9 cellular contexts compared by ENCODE assay signal in genomic region chr2:85325466-85325811, GRCh38. TPM values are rescaled to one million over a fixed set of nuclear protein-coding genes. Genes with fewer than 3 reads are reported as not detected.
DNase-seq lines count a peak whose midpoint lies in the region; ATAC-seq and TF ChIP-seq lines count a peak whose summit lies in the region.
"Had no signal": no experiment of that assay in that cellular context is flagged by ENCODE, and none has a peak within 500 bp of the region (broad histone marks: within the 10 kb centered on the region; RNA-seq: fewer than 3 reads in every experiment).

No MANE protein-coding gene starts in this region.

- peaks cover 67% of the 10 kb centered on the region for H3K36me3 ChIP-seq in MG63
- H3K36me3 ChIP-seq in neural cell (ENCODE audit: insufficient read depth, low read length), result no peaks in the 10 kb centered on the region

- peaks cover 33% of the 10 kb centered on the region for H3K79me2 ChIP-seq in neural cell (replicated peaks; ENCODE audit: insufficient read depth, low read length)

- no peak for TF ChIP-seq EP300 in neural cell (conservative IDR thresholded peaks at IDR 0.05; ENCODE audit: poor library complexity, severe bottlenecking)

- ATAC-seq in HG02588 (IDR thresholded peaks at IDR 0.05; ENCODE audit: unreplicated experiment) (no peak), GM18858 (IDR thresholded peaks at IDR 0.05; ENCODE audit: unreplicated experiment) (no peak)

- H3K9me3 ChIP-seq in MG63 (no peaks in the 10 kb centered on the region), neural cell (ENCODE audit: low read length) (no peaks in the 10 kb centered on the region)

- H3K4me2 ChIP-seq in neural cell (ENCODE audit: low read length), result peak overlapping the region; percentile 94

- H3K27ac ChIP-seq in coronary artery (no peak overlapping the region), neural cell (ENCODE audit: low read length) (no peak overlapping the region)

- H3K4me3 ChIP-seq in AG10803 (ENCODE audit: low read length) (peak overlapping the region; percentile 95), MG63 (peak overlapping the region; percentile 64), coronary artery (peak overlapping the region; percentile 83), neural cell (ENCODE audit: low read length) (peak overlapping the region; percentile 74)

- H3K9me2 ChIP-seq in neural cell (ENCODE audit: insufficient read depth, low read length), result no peaks in the 10 kb centered on the region

- H3K9ac ChIP-seq in neural cell (ENCODE audit: low read length), result peak overlapping the region; percentile 1

- no peaks in the 10 kb centered on the region for H3F3A ChIP-seq in neural cell (ENCODE audit: insufficient read depth, low read length, poor library complexity, severe bottlenecking)

- no peak overlapping the region for H2AFZ ChIP-seq in neural cell (ENCODE audit: low read depth, low read length)

- H4K20me1 ChIP-seq in neural cell (ENCODE audit: insufficient read depth), result no peaks in the 10 kb centered on the region

- H3K27me3 ChIP-seq in MG63 (no peaks in the 10 kb centered on the region), neural cell (ENCODE audit: insufficient read depth, low read depth, low read length) (no peaks in the 10 kb centered on the region)

- no peak for TF ChIP-seq RAD21 in neural cell (conservative IDR thresholded peaks at IDR 0.05)

- TF ChIP-seq CTCF in AG10803 (conservative IDR thresholded peaks at IDR 0.05; ENCODE audit: low read length) (no peak), coronary artery (IDR thresholded peaks at IDR 0.05) (no peak), neural cell (IDR thresholded peaks at IDR 0.05; ENCODE audit: poor library complexity, severe bottlenecking) (no peak)

- DNase-seq in AG10803 (ENCODE audit: low read depth) (no peak), MG63 (no peak), coronary artery (ENCODE audit: low spot score) (no peak), H4 (ENCODE audit: low spot score) (no peak)
- DNase-seq in stimulated activated CD4-positive, alpha-beta T cell treated with anti-CD3 and anti-CD28 coated beads, Interleukin-4, amount 100 ng/mL, for 1 hour, result no peak
- DNase-seq: RPMI8226 had no signal

TF ChIP-seq in neural cell, 6 proteins besides CTCF, POLR2A, EP300 and RAD21:
- TF ChIP-seq EZH2 (IDR thresholded peaks at IDR 0.05; ENCODE audit: borderline replicate concordance, insufficient read depth, low read length, poor library complexity, severe bottlenecking), result no peak
- TF ChIP-seq SMC3 (conservative IDR thresholded peaks at IDR 0.05; ENCODE audit: poor library complexity), result no peak
- TF ChIP-seq TAF1 (IDR thresholded peaks at IDR 0.05; ENCODE audit: low read depth), result no peak
- no peak for TF ChIP-seq MXI1 (conservative IDR thresholded peaks at IDR 0.05; ENCODE audit: poor library complexity, severe bottlenecking)
- TF ChIP-seq REST (IDR thresholded peaks at IDR 0.05; ENCODE audit: borderline replicate concordance), result no peak
- no peak for TF ChIP-seq POLR2AphosphoS5 (IDR thresholded peaks at IDR 0.05)

RNA-seq across cellular contexts. Expression of gene TGOLN2, which starts 2.4 kb away (rescaled TPM):
- total RNA-seq in MG63 (2014; rRNA removed; shearing (Covaris generic); ENCODE audit: low replicate concordance), result 32.5 and 36.5 TPM in 2 replicates
- 22.7 and 29.4 TPM in 2 replicates for polyA plus RNA-seq in neural cell
- 47.2 and 47.5 TPM in 2 replicates for polyA minus RNA-seq in neural cell
- 62.7 and 80.1 TPM in 2 replicates for total RNA-seq in H4 (2014; rRNA removed; shearing (Covaris generic))

RNA-seq across cellular contexts. Expression of gene RETSAT, which starts 28.9 kb away (rescaled TPM):
- total RNA-seq in MG63 (2014; rRNA removed; shearing (Covaris generic); ENCODE audit: low replicate concordance), result 28.3 and 40.1 TPM in 2 replicates
- polyA plus RNA-seq in neural cell, result 10.9 and 13.3 TPM in 2 replicates
- 12.3 and 14.4 TPM in 2 replicates for polyA minus RNA-seq in neural cell
- total RNA-seq in H4 (2014; rRNA removed; shearing (Covaris generic)), result 13.1 and 14.1 TPM in 2 replicates

RNA-seq across cellular contexts. Expression of gene ELMOD3, which starts 29.1 kb away (rescaled TPM):
- 3.9 and 25.3 TPM in 2 replicates for total RNA-seq in MG63 (2014; rRNA removed; shearing (Covaris generic); ENCODE audit: low replicate concordance)
- 39.7 and 52.6 TPM in 2 replicates for polyA plus RNA-seq in neural cell
- polyA minus RNA-seq in neural cell, result 29.5 and 35.5 TPM in 2 replicates
- total RNA-seq in H4 (2014; rRNA removed; shearing (Covaris generic)), result 14.3 and 14.6 TPM in 2 replicates
